Comparison of ENCODE assay signal across 8 cellular contexts in genomic region chr14:24160850-24161804, GRCh38. TPM values are rescaled to one million over a fixed set of nuclear protein-coding genes. Genes with fewer than 3 reads are reported as not detected.
DNase-seq lines count a peak whose midpoint lies in the region; ATAC-seq and TF ChIP-seq lines count a peak whose summit lies in the region.

Gene IRF9 (plus strand): TSS chr14:24161265. CDS start chr14:24162145, 880 bp downstream.

- H3K9me3 ChIP-seq in ES-I3 (ENCODE audit: control insufficient read depth, insufficient read depth, low read length), result no peaks in the 10 kb centered on the region

- POLR2A ChIA-PET in RWPE1 (lab: Yijun Ruan, JAX; ENCODE audit: low non-redundant PET), result interaction anchor here (0.5 to 1.3 kb wide), 5 partner anchors 11 to 917 kb away, joined by 3 to 4 read pairs (median 4); partner anchors contain the start of genes DCAF11 and PSME2

- peak within 1 kb of the TSS; percentile 99 for H3K27ac Mint-ChIP-seq in activated T-helper 17 cell treated with anti-CD3 and anti-CD28 coated beads, Interleukin-2, amount 50 U/mL, for 72 hours
- H3K27ac Mint-ChIP-seq in natural killer cell, result peak within 1 kb of the TSS; percentile 97

- peak within 1 kb of the TSS; percentile 49 for H3K9ac ChIP-seq in ES-I3 (ENCODE audit: low read depth, low read length)

- H3K9me3 Mint-ChIP-seq in activated T-helper 17 cell treated with anti-CD3 and anti-CD28 coated beads, Interleukin-2, amount 50 U/mL, for 72 hours, result no peaks in the 10 kb centered on the region
- H3K9me3 Mint-ChIP-seq in natural killer cell, result no peaks in the 10 kb centered on the region

- DNase-seq in H4 (ENCODE audit: low spot score) (peak; percentile 95), LNCaP clone FGC (ENCODE audit: low read depth) (peak; percentile 87), RWPE1 (ENCODE audit: low spot score) (peak; percentile 94), fibroblast of mammary gland (ENCODE audit: low read depth) (peak; percentile 93), natural killer cell (peak; percentile 93)
- DNase-seq in stimulated activated naive CD4-positive, alpha-beta T cell treated with Interleukin-2 at 50 U/mL for 16 hours (lab: John Stamatoyannopoulos, UW), result peak; percentile 93

- H3K4me3 ChIP-seq in LNCaP clone FGC (ENCODE audit: low read depth, low read length), result peak within 1 kb of the TSS; percentile 39
- peak within 1 kb of the TSS; percentile 84 for H3K4me3 ChIP-seq in fibroblast of mammary gland (ENCODE audit: control insufficient read depth, low read depth, low read length)

- no peaks in the 10 kb centered on the region for H3K27me3 Mint-ChIP-seq in activated T-helper 17 cell treated with anti-CD3 and anti-CD28 coated beads, Interleukin-2, amount 50 U/mL, for 72 hours
- H3K27me3 Mint-ChIP-seq in natural killer cell (ENCODE audit: low read depth in 2 of 2), result no peaks in the 10 kb centered on the region

- peaks cover 24% of the 10 kb centered on the region for H3K4me1 Mint-ChIP-seq in activated T-helper 17 cell treated with anti-CD3 and anti-CD28 coated beads, Interleukin-2, amount 50 U/mL, for 72 hours
- peaks cover 43 to 54% of the 10 kb centered on the region in 2 donors for H3K4me1 Mint-ChIP-seq in natural killer cell

- H3K4me1 ChIP-seq in ES-I3 (ENCODE audit: insufficient read depth, low read length), result peaks cover 5% of the 10 kb centered on the region; the same call in 1 of the 2 replicates

- H3K27ac ChIP-seq in RWPE1, result peak within 1 kb of the TSS; percentile 90

- ATAC-seq in activated T-helper 17 cell treated with anti-CD3 and anti-CD28 coated beads, Interleukin-2, amount 50 U/mL, for 72 hours (replicated peaks), result peak; percentile 92
- peak; percentile 91 to 97 (median 91) for ATAC-seq in natural killer cell

- TF ChIP-seq CTCF in LNCaP clone FGC (IDR thresholded peaks at IDR 0.05; ENCODE audit: control insufficient read depth, extremely low read depth, insufficient read depth), result peak; percentile 97
- peak; percentile 95 for TF ChIP-seq CTCF in RWPE1 (conservative IDR thresholded peaks at IDR 0.05; ENCODE audit: low read depth)
- peak; percentile 88 for TF ChIP-seq CTCF in fibroblast of mammary gland (conservative IDR thresholded peaks at IDR 0.05; ENCODE audit: control insufficient read depth, insufficient read depth, low read depth, low read length)
- TF ChIP-seq CTCF in natural killer cell (IDR thresholded peaks at IDR 0.05), result peak; percentile 85

- peak within 1 kb of the TSS; percentile 98 for H3K4me3 Mint-ChIP-seq in activated T-helper 17 cell treated with anti-CD3 and anti-CD28 coated beads, Interleukin-2, amount 50 U/mL, for 72 hours
- H3K4me3 Mint-ChIP-seq in natural killer cell, result peak within 1 kb of the TSS; percentile 99

- CTCF ChIA-PET in RWPE1 (lab: Yijun Ruan, JAX), result interaction anchor here (0.7 to 2.0 kb wide), 14 partner anchors 9 to 103 kb away, joined by 3 to 10 read pairs (median 4); partner anchors contain the start of genes PSME1, PSME2 and RNF31

- peaks cover 16% of the 10 kb centered on the region for H3K36me3 ChIP-seq in ES-I3 (ENCODE audit: insufficient read depth, low read length)

- peaks cover 100% of the 10 kb centered on the region for H3K36me3 Mint-ChIP-seq in activated T-helper 17 cell treated with anti-CD3 and anti-CD28 coated beads, Interleukin-2, amount 50 U/mL, for 72 hours (ENCODE audit: low read depth)
- H3K36me3 Mint-ChIP-seq in natural killer cell, result no peaks in the 10 kb centered on the region

- intact Hi-C loops in natural killer cell (cut with micrococcal nuclease), result loop anchor here (1.0 to 2.0 kb wide), 3 partner anchors 15 to 102 kb away; partner anchors contain the start of genes DCAF11, NRL and PSME2

RNA-seq across cellular contexts. Expression of gene IRF9, which starts in this region (rescaled TPM):
- total RNA-seq in H4 (2014; rRNA removed; shearing (Covaris generic)), result 75.0 and 84.3 TPM in 2 replicates
- 100 to 1,000 TPM; 106 to 190 TPM for total RNA-seq in activated T-helper 17 cell treated with anti-CD3 and anti-CD28 coated beads, Interleukin-2, amount 50 U/mL, for 72 hours
- total RNA-seq in natural killer cell, result 100 to 1,000 TPM; 178 to 348 (median 319) TPM

Comparison
In these comparisons a context has a peak if more than half of its experiments do, and no peak if none do; other contexts are left out.
1. Peak in every context shown above with its lines: DNase-seq, ATAC-seq, H3K4me3 ChIP-seq and H3K27ac ChIP-seq.